27 cellular contexts compared by ENCODE assay signal in genomic region chr6:70638468-70638867, GRCh38.
"Had no signal": no experiment of that assay in that cellular context is flagged by ENCODE, and none has a peak within 500 bp of the region (broad histone marks: within the 10 kb centered on the region; RNA-seq: fewer than 3 reads in every experiment).

No MANE protein-coding gene starts in this region.

- DNase-seq: naive thymus-derived CD4-positive, alpha-beta T cell; natural killer cell; nucleus accumbens; pancreas; posterior cingulate gyrus; psoas muscle; right cardiac atrium; right lobe of liver; spleen; stimulated activated CD4-positive, alpha-beta T cell treated with anti-CD3 and anti-CD28 coated beads, Interleukin-12 subunit alpha, Interleukin-12 subunit beta, amount 100 ng/mL, for 4 hours; stimulated activated CD4-positive, alpha-beta T cell treated with anti-CD3 and anti-CD28 coated beads, Interleukin-1b, Interleukin-23, amount 100 ng/mL, for 48 hours; stimulated activated CD4-positive, alpha-beta T cell treated with anti-CD3 and anti-CD28 coated beads, Interleukin-4, amount 100 ng/mL, for 1 hour; stimulated activated CD4-positive, alpha-beta T cell treated with anti-CD3 and anti-CD28 coated beads, Interleukin-4, amount 100 ng/mL, for 4 hours; stimulated activated CD8-positive, alpha-beta memory T cell treated with anti-CD3 and anti-CD28 coated beads, Interleukin-4, amount 100 ng/mL, for 48 hours; stimulated activated naive B cell treated with anti-CD40 and anti-IgM and Interleukin-4, amounts not matched to agents 10 μg/mL and 1 μg/mL and 100 μg/mL, for 72 hours; stimulated activated naive CD4-positive, alpha-beta T cell treated with Interleukin-2 at 50 U/mL for 16 hours; stomach; thyroid gland; trophoblast cell; upper lobe of left lung had no signal

- H3K4me1 ChIP-seq: neural progenitor cell, pancreas, psoas muscle, right lobe of liver, spleen, stomach, thyroid gland, tibial nerve, upper lobe of left lung, vagina had no signal

- H3K27me3 ChIP-seq: neural progenitor cell, neutrophil, pancreas, right lobe of liver, spleen, stomach, thyroid gland, tibial nerve, upper lobe of left lung, vagina had no signal

- H3K9me3 ChIP-seq: neutrophil, pancreas, psoas muscle, right lobe of liver, spleen, stomach, thoracic aorta, thyroid gland, tibial nerve, upper lobe of left lung, vagina had no signal

- H3K9ac ChIP-seq: neural progenitor cell had no signal

- H3K4me2 ChIP-seq: neural progenitor cell, smooth muscle cell had no signal

- H3K27ac ChIP-seq: neural progenitor cell, neutrophil, pancreas, psoas muscle, right lobe of liver, skin epidermis, spleen, stomach, thoracic aorta, thyroid gland, tibial nerve, upper lobe of left lung, vagina had no signal

- H3K36me3 ChIP-seq: neural progenitor cell, neutrophil, pancreas, right lobe of liver, spleen, stomach, thoracic aorta, thyroid gland, tibial nerve, upper lobe of left lung, vagina had no signal

- ATAC-seq: naive thymus-derived CD4-positive, alpha-beta T cell; natural killer cell; pancreas; psoas muscle; right cardiac atrium; right lobe of liver; stimulated activated naive B cell treated with anti-CD40 and anti-IgM and Interleukin-4, amounts not matched to agents 10 μg/mL and 1 μg/mL and 100 μg/mL, for 72 hours had no signal

- H2AFZ ChIP-seq: neural progenitor cell had no signal

- H3K4me3 ChIP-seq: neural progenitor cell, pancreas, psoas muscle, right lobe of liver, skin epidermis, smooth muscle cell, spleen, stomach, thoracic aorta, thyroid gland, tibial nerve, upper lobe of left lung, vagina had no signal
